Comparison of ENCODE assay signal across 1 cellular context in genomic region chr20:51423810-51424209, GRCh38.
TF ChIP-seq lines count a peak whose summit lies in the region.

No MANE protein-coding gene starts in this region.

TF ChIP-seq in H1, 55 proteins besides CTCF, POLR2A, EP300 and RAD21 (continued from another document):
- no peak for TF ChIP-seq HDAC6 (IDR thresholded peaks at IDR 0.05; ENCODE audit: low read depth, low read length)
- no peak for TF ChIP-seq CREB1 (IDR thresholded peaks at IDR 0.05)
- no peak for TF ChIP-seq SRF (IDR thresholded peaks at IDR 0.05; ENCODE audit: low read depth, low read length)
- TF ChIP-seq CEBPB (IDR thresholded peaks at IDR 0.05; ENCODE audit: low read depth, low read length) = 0 out of 2 replicates have a peak, but pooled peaks have one; percentile 35
- TF ChIP-seq TAF1 (IDR thresholded peaks at IDR 0.05; ENCODE audit: low read depth, low read length) = no peak
- no peak for TF ChIP-seq PHF8 (conservative IDR thresholded peaks at IDR 0.05; ENCODE audit: low read depth, low read length)
- TF ChIP-seq KDM1A (IDR thresholded peaks at IDR 0.05; ENCODE audit: borderline replicate concordance, low read length) = no peak
- TF ChIP-seq KDM5A (IDR thresholded peaks at IDR 0.05; ENCODE audit: low read length) = no peak
- TF ChIP-seq GTF2F1 (IDR thresholded peaks at IDR 0.05; ENCODE audit: borderline replicate concordance, low read depth, low read length) = no peak
- TF ChIP-seq ATF3 (IDR thresholded peaks at IDR 0.05; ENCODE audit: insufficient read depth, low read depth, low read length) = no peak
- TF ChIP-seq SP2 (IDR thresholded peaks at IDR 0.05; ENCODE audit: low read length) = no peak
- no peak for TF ChIP-seq GABPA (IDR thresholded peaks at IDR 0.05; ENCODE audit: borderline replicate concordance, insufficient read depth, low read length)
- TF ChIP-seq EZH2 (IDR thresholded peaks at IDR 0.05; ENCODE audit: low read depth, low read length, severe bottlenecking) = no peak
- no peak for TF ChIP-seq POU5F1 (IDR thresholded peaks at IDR 0.05; ENCODE audit: low read depth, low read length)
- no peak for TF ChIP-seq BCL11A (IDR thresholded peaks at IDR 0.05; ENCODE audit: low read depth in 2 of 2, low read length in 2 of 2)
- no peak for TF ChIP-seq RFX5 (IDR thresholded peaks at IDR 0.05; ENCODE audit: borderline replicate concordance, low read depth, low read length)
- TF ChIP-seq E2F6 (IDR thresholded peaks at IDR 0.05) = no peak
- TF ChIP-seq TEAD4 (IDR thresholded peaks at IDR 0.05; ENCODE audit: low read depth, low read length) = peak; percentile 91
- TF ChIP-seq ASH2L (IDR thresholded peaks at IDR 0.05; ENCODE audit: low read length) = no peak
- peak; percentile 81 for TF ChIP-seq NANOG (IDR thresholded peaks at IDR 0.05; ENCODE audit: insufficient read depth, low read depth, low read length, poor library complexity, severe bottlenecking)
- TF ChIP-seq TCF12 (IDR thresholded peaks at IDR 0.05; ENCODE audit: low read depth, low read length) = no peak
- no peak for TF ChIP-seq JUND (IDR thresholded peaks at IDR 0.05; ENCODE audit: low read length)
- 0 out of 4 replicates have a peak, but pooled peaks have one; percentile 34 to 51 for TF ChIP-seq SIN3A (conservative IDR thresholded peaks at IDR 0.05 in 1 of 2, IDR thresholded peaks at IDR 0.05 in 1 of 2; ENCODE audit: low read depth in 1 of 2, low read length in 2 of 2)
- TF ChIP-seq RBBP5 (IDR thresholded peaks at IDR 0.05; ENCODE audit: borderline replicate concordance, low read depth, low read length) = no peak
- no peak for TF ChIP-seq CHD1 (IDR thresholded peaks at IDR 0.05; ENCODE audit: low read depth, low read length)
- TF ChIP-seq MAFK (IDR thresholded peaks at IDR 0.05; ENCODE audit: low read depth, low read length) = no peak
- no peak for TF ChIP-seq TAF7 (optimal IDR thresholded peaks at IDR 0.05; ENCODE audit: borderline replicate concordance, low read depth, low read length)
- no peak for TF ChIP-seq EGR1 (IDR thresholded peaks at IDR 0.05; ENCODE audit: borderline replicate concordance, low read depth, low read length)
- no peak for TF ChIP-seq SP4 (IDR thresholded peaks at IDR 0.05; ENCODE audit: low read length)
- no peak for TF ChIP-seq HDAC2 (IDR thresholded peaks at IDR 0.05; ENCODE audit: borderline replicate concordance in 1 of 2, low read depth in 2 of 2, low read length in 2 of 2)
- no peak for TF ChIP-seq ZNF274 (IDR thresholded peaks at IDR 0.05; ENCODE audit: borderline replicate concordance, extremely low read depth, low read length)
- 0 out of 2 replicates have a peak, but pooled peaks have one; percentile 57 for TF ChIP-seq SP1 (IDR thresholded peaks at IDR 0.05; ENCODE audit: low read depth, low read length)
TF ChIP-seq in H1: peak in this region for 5.
